3 cellular contexts compared by ENCODE assay signal in the genomic region with DNA sequence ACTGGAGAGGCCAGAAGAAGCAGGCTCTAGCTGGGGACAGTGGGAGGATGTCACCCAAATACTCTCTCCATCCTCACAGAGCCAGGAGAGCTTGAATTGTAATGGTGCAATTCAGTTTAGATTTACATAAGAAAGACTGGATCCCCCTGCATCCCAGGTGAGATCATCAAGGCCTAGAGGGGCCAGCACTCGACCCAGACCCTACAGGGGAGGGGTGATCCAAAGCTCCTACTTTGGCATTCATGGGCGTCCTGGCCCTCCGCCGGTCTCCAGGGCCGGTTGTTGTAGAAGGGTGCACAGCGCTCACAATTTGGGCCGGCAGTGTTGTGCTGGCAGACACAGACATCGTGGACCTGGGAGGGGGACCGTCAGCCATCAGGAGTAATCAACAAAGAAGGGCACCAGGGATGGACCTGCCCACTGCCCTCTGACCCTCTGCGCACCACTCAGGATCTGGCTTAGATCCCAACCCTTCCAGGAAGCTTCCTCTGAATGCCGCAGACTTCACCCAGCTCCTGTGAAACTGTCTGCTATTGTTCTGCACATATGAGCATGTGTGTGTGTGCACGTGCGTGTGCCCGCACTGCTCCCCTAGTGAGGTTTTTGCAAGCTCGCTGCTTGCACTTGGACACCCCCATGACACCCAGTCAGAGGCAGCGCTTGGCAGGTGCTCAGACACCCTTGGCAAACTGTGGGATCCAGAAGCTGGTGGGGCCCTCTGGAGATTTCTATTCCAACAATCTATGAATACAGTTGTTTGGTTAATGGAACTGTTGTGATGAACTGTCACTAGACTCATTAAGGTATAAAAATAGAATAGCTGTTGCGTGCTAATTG.
TF ChIP-seq lines count a peak whose summit lies in the region.

No MANE protein-coding gene starts in this region.

TF ChIP-seq in liver, 16 proteins besides CTCF, POLR2A, EP300 and RAD21:
- TF ChIP-seq YY1 (IDR thresholded peaks at IDR 0.05) (no peak), HNF4G (IDR thresholded peaks at IDR 0.05) (no peak), JUND (IDR thresholded peaks at IDR 0.05) (no peak), HNF4A (conservative IDR thresholded peaks at IDR 0.05) (peak; percentile 14 to 16), SP1 (IDR thresholded peaks at IDR 0.05) (no peak), EGR1 (IDR thresholded peaks at IDR 0.05; ENCODE audit: low read depth in 2 of 2) (no peak)
- TF ChIP-seq, protein P1, sequence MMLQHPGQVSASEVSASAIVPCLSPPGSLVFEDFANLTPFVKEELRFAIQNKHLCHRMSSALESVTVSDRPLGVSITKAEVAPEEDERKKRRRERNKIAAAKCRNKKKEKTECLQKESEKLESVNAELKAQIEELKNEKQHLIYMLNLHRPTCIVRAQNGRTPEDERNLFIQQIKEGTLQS (IDR thresholded peaks at IDR 0.05): no peak
- TF ChIP-seq, protein P2, sequence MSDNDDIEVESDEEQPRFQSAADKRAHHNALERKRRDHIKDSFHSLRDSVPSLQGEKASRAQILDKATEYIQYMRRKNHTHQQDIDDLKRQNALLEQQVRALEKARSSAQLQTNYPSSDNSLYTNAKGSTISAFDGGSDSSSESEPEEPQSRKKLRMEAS (IDR thresholded peaks at IDR 0.05): no peak

TF ChIP-seq in HepG2, 621 proteins besides CTCF, POLR2A, EP300 and RAD21:
- TF ChIP-seq HDAC6 (IDR thresholded peaks at IDR 0.05; ENCODE audit: low read depth, low read length) (no peak), FOSL2 (CRISPR knock-in tag; IDR thresholded peaks at IDR 0.05) (no peak), MAF1 (CRISPR knock-in tag; IDR thresholded peaks at IDR 0.05; ENCODE audit: borderline replicate concordance) (no peak), BRD4 (CRISPR knock-in tag; IDR thresholded peaks at IDR 0.05) (no peak), ARNT (IDR thresholded peaks at IDR 0.05) (no peak), TRIM24 (CRISPR knock-in tag; IDR thresholded peaks at IDR 0.05) (no peak)
- TF ChIP-seq, protein P3, sequence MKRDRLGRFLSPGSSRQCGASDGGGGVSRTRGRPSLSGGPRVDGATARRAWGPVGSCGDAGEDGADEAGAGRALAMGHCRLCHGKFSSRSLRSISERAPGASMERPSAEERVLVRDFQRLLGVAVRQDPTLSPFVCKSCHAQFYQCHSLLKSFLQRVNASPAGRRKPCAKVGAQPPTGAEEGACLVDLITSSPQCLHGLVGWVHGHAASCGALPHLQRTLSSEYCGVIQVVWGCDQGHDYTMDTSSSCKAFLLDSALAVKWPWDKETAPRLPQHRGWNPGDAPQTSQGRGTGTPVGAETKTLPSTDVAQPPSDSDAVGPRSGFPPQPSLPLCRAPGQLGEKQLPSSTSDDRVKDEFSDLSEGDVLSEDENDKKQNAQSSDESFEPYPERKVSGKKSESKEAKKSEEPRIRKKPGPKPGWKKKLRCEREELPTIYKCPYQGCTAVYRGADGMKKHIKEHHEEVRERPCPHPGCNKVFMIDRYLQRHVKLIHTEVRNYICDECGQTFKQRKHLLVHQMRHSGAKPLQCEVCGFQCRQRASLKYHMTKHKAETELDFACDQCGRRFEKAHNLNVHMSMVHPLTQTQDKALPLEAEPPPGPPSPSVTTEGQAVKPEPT (CRISPR knock-in tag; IDR thresholded peaks at IDR 0.05; ENCODE audit: low read depth): no peak

TF ChIP-seq in H1, 55 proteins besides CTCF, POLR2A, EP300 and RAD21:
- TF ChIP-seq, protein P2 (IDR thresholded peaks at IDR 0.05): no peak
- TF ChIP-seq POU5F1 (IDR thresholded peaks at IDR 0.05; ENCODE audit: low read depth, low read length): 0 out of 2 replicates have a peak, but pooled peaks have one; percentile 10
- TF ChIP-seq CEBPB (IDR thresholded peaks at IDR 0.05; ENCODE audit: low read depth, low read length): peak; percentile 34; the same call in 1 of the 2 replicates
- no peak for TF ChIP-seq BACH1 (IDR thresholded peaks at IDR 0.05; ENCODE audit: low read length)
- no peak for TF ChIP-seq CBX5 (IDR thresholded peaks at IDR 0.05; ENCODE audit: low read depth, low read length)
- TF ChIP-seq JUND (IDR thresholded peaks at IDR 0.05; ENCODE audit: low read length): peak; percentile 69
- TF ChIP-seq JUN (IDR thresholded peaks at IDR 0.05; ENCODE audit: low read depth, low read length): peak; percentile 67; the same call in 1 of the 2 replicates
- TF ChIP-seq HDAC6 (IDR thresholded peaks at IDR 0.05; ENCODE audit: low read depth, low read length): no peak
